8 cellular contexts compared by ENCODE assay signal in the genomic region with DNA sequence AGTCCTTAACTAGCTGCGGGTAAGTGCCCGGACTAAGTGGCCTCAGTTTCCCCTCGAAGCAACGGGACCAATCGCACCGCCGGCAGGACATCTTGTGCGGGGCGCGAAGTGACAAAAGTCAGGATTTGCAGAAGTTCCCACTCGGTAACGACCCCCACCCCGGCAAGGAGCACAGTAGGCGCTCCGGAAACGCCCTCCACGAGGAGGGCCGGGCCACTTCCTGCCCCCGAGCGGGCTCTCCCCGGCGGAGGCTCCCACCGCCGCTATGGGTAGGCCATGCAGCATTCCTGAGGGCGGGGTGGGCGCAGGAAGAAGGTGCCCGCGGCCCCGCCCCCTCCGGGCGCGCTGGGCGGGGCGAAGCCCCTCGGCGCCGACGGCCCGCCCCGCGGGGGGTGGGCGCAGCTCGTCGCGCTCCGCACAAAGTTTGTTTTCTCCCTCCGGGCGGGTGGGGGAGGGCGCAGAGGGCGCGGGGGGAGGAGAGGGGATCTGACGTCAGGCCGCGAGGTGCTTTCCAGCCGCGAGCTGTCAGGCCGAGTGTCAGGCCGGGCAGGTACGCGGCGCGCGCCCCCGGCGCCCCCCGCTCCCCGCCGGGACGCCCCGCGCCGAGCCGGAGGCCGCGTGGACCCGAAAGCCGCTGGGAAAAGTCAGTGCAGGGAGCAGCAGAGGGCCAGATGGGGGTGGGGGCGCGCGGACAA. TPM values are rescaled to one million over a fixed set of nuclear protein-coding genes. Genes with fewer than 3 reads are reported as not detected.
A peak's percentile ranks its signal among the peaks of the same experiment; 100 is the strongest.
DNase-seq lines count a peak whose midpoint lies in the region; ATAC-seq and TF ChIP-seq lines count a peak whose summit lies in the region.

Gene TGIF2 (plus strand): TSS at position 495 of the 695 bp plus-strand sequence. CDS start 5,178 bp downstream, outside the sequence.

- no peak for TF ChIP-seq CTCF in osteocyte (IDR thresholded peaks at IDR 0.05)
- no peak for TF ChIP-seq CTCF in thyroid gland (IDR thresholded peaks at IDR 0.05)

- peaks cover 5% of the 10 kb centered on the region for H3K27me3 Mint-ChIP-seq in activated naive CD4-positive, alpha-beta T cell treated with anti-CD3 and anti-CD28 coated beads, Interleukin-2, amount 10 ng/mL, durations not matched to agents 7 days and 5 days
- H3K27me3 Mint-ChIP-seq in osteocyte (ENCODE audit: unreplicated experiment) = no peaks in the 10 kb centered on the region

- H3K9me3 ChIP-seq in thyroid gland = no peaks in the 10 kb centered on the region

- WGBS in thyroid gland, 2 donors = 0 to 10% methylated on average over 12 of the region's 80 CpGs

- peak within 1 kb of the TSS; percentile 68 to 83 (median 71) for H3K4me3 ChIP-seq in thyroid gland (replicated peaks in 1 of 3)

- CTCF ChIA-PET in activated naive CD4-positive, alpha-beta T cell treated with anti-CD3 and anti-CD28 coated beads, Interleukin-2, amount 10 ng/mL, durations not matched to agents 7 days and 5 days (lab: Charles Lee) = interaction anchor here (0.7 to 1.4 kb wide), 2 partner anchors 11 to 19 kb away, joined by 3 to 4 read pairs; no protein-coding TSS in a partner anchor

- DNase-seq in DMS 273 treated with DMSO at 0.1 percent for 48 hours (lab: John Stamatoyannopoulos, UW) (peak; percentile 42), HuH-7.5 (ENCODE audit: low spot score) (peak; percentile 97), germinal center (ENCODE audit: low spot score) (peak; percentile 99), osteocyte (ENCODE audit: extremely low spot score, unreplicated experiment) (peak; percentile 96), thyroid gland (peak; percentile 92)
- peak; percentile 89 for DNase-seq in activated naive CD4-positive, alpha-beta T cell treated with anti-CD3 and anti-CD28 coated beads, Interleukin-2, amount 10 ng/mL, durations not matched to agents 7 days and 5 days

- H3K27ac Mint-ChIP-seq in activated naive CD4-positive, alpha-beta T cell treated with anti-CD3 and anti-CD28 coated beads, Interleukin-2, amount 10 ng/mL, durations not matched to agents 7 days and 5 days = peak within 1 kb of the TSS; percentile 98
- H3K27ac Mint-ChIP-seq in osteocyte (ENCODE audit: unreplicated experiment) = peak within 1 kb of the TSS; percentile 91

- H3K27ac ChIP-seq in thyroid gland = peak within 1 kb of the TSS; percentile 73 to 98 (median 95)

- ATAC-seq in GM21423 (IDR thresholded peaks at IDR 0.05; ENCODE audit: unreplicated experiment) (peak; percentile 61), SK-N-SH treated with all-trans-retinoic acid at 6 μM for 48 hours (peak; percentile 40)

- no peaks in the 10 kb centered on the region for H3K36me3 ChIP-seq in thyroid gland

- intact Hi-C loops in thyroid gland (cut with DNase I) = no loop called here

- H3K36me3 Mint-ChIP-seq in activated naive CD4-positive, alpha-beta T cell treated with anti-CD3 and anti-CD28 coated beads, Interleukin-2, amount 10 ng/mL, durations not matched to agents 7 days and 5 days = peaks cover 16% of the 10 kb centered on the region
- H3K36me3 Mint-ChIP-seq in osteocyte (ENCODE audit: unreplicated experiment) = no peaks in the 10 kb centered on the region

- peak; percentile 72 to 89 for TF ChIP-seq POLR2A in thyroid gland (IDR thresholded peaks at IDR 0.05)

- H3K4me1 Mint-ChIP-seq in activated naive CD4-positive, alpha-beta T cell treated with anti-CD3 and anti-CD28 coated beads, Interleukin-2, amount 10 ng/mL, durations not matched to agents 7 days and 5 days = peaks cover 37% of the 10 kb centered on the region
- H3K4me1 Mint-ChIP-seq in osteocyte (ENCODE audit: unreplicated experiment) = peaks cover 43% of the 10 kb centered on the region

- H3K4me1 ChIP-seq in thyroid gland = peaks cover 31 to 34% of the 10 kb centered on the region in 2 donors

- H3K4me3 Mint-ChIP-seq in activated naive CD4-positive, alpha-beta T cell treated with anti-CD3 and anti-CD28 coated beads, Interleukin-2, amount 10 ng/mL, durations not matched to agents 7 days and 5 days = peak within 1 kb of the TSS; percentile 87
- peak within 1 kb of the TSS; percentile 89 for H3K4me3 Mint-ChIP-seq in osteocyte (ENCODE audit: unreplicated experiment)

- no peaks in the 10 kb centered on the region for H3K9me3 Mint-ChIP-seq in activated naive CD4-positive, alpha-beta T cell treated with anti-CD3 and anti-CD28 coated beads, Interleukin-2, amount 10 ng/mL, durations not matched to agents 7 days and 5 days
- no peaks in the 10 kb centered on the region for H3K9me3 Mint-ChIP-seq in osteocyte (ENCODE audit: unreplicated experiment)

- no peaks in the 10 kb centered on the region for H3K27me3 ChIP-seq in thyroid gland

TF ChIP-seq in SK-N-SH treated with all-trans-retinoic acid at 6 μM for 48 hours, 23 proteins besides CTCF, POLR2A, EP300 and RAD21:
- TF ChIP-seq SNAI2 (CRISPR knock-in tag; IDR thresholded peaks at IDR 0.05) (peak; percentile 76; the same call in 1 of the 2 replicates), ZFP3 (CRISPR knock-in tag; IDR thresholded peaks at IDR 0.05) (peak; percentile 73; the same call in 1 of the 2 replicates), ARNTL (CRISPR knock-in tag; IDR thresholded peaks at IDR 0.05; ENCODE audit: borderline replicate concordance, low read depth) (no peak), CSDC2 (CRISPR knock-in tag; IDR thresholded peaks at IDR 0.05) (peak; percentile 83)
- TF ChIP-seq, protein P1, sequence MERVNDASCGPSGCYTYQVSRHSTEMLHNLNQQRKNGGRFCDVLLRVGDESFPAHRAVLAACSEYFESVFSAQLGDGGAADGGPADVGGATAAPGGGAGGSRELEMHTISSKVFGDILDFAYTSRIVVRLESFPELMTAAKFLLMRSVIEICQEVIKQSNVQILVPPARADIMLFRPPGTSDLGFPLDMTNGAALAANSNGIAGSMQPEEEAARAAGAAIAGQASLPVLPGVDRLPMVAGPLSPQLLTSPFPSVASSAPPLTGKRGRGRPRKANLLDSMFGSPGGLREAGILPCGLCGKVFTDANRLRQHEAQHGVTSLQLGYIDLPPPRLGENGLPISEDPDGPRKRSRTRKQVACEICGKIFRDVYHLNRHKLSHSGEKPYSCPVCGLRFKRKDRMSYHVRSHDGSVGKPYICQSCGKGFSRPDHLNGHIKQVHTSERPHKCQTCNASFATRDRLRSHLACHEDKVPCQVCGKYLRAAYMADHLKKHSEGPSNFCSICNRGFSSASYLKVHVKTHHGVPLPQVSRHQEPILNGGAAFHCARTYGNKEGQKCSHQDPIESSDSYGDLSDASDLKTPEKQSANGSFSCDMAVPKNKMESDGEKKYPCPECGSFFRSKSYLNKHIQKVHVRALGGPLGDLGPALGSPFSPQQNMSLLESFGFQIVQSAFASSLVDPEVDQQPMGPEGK (CRISPR knock-in tag; IDR thresholded peaks at IDR 0.05; ENCODE audit: borderline replicate concordance) = peak; percentile 25; the same call in 1 of the 2 replicates
- TF ChIP-seq, protein P2, sequence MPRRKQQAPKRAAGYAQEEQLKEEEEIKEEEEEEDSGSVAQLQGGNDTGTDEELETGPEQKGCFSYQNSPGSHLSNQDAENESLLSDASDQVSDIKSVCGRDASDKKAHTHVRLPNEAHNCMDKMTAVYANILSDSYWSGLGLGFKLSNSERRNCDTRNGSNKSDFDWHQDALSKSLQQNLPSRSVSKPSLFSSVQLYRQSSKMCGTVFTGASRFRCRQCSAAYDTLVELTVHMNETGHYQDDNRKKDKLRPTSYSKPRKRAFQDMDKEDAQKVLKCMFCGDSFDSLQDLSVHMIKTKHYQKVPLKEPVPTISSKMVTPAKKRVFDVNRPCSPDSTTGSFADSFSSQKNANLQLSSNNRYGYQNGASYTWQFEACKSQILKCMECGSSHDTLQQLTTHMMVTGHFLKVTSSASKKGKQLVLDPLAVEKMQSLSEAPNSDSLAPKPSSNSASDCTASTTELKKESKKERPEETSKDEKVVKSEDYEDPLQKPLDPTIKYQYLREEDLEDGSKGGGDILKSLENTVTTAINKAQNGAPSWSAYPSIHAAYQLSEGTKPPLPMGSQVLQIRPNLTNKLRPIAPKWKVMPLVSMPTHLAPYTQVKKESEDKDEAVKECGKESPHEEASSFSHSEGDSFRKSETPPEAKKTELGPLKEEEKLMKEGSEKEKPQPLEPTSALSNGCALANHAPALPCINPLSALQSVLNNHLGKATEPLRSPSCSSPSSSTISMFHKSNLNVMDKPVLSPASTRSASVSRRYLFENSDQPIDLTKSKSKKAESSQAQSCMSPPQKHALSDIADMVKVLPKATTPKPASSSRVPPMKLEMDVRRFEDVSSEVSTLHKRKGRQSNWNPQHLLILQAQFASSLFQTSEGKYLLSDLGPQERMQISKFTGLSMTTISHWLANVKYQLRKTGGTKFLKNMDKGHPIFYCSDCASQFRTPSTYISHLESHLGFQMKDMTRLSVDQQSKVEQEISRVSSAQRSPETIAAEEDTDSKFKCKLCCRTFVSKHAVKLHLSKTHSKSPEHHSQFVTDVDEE (CRISPR knock-in tag; IDR thresholded peaks at IDR 0.05) = peak; percentile 61; the same call in 1 of the 2 replicates
- TF ChIP-seq, protein P3, sequence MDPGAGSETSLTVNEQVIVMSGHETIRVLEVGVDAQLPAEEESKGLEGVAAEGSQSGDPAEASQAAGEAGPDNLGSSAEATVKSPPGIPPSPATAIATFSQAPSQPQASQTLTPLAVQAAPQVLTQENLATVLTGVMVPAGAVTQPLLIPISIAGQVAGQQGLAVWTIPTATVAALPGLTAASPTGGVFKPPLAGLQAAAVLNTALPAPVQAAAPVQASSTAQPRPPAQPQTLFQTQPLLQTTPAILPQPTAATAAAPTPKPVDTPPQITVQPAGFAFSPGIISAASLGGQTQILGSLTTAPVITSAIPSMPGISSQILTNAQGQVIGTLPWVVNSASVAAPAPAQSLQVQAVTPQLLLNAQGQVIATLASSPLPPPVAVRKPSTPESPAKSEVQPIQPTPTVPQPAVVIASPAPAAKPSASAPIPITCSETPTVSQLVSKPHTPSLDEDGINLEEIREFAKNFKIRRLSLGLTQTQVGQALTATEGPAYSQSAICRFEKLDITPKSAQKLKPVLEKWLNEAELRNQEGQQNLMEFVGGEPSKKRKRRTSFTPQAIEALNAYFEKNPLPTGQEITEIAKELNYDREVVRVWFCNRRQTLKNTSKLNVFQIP (CRISPR knock-in tag; IDR thresholded peaks at IDR 0.05; ENCODE audit: borderline replicate concordance, low read depth) = no peak

RNA-seq across cellular contexts. Expression of gene TGIF2, which starts in this region (rescaled TPM):
- total RNA-seq in osteocyte (29.2 and 35.0 TPM in 2 replicates), thyroid gland (10 to 100 TPM; 14.2 to 28.8 (median 18.9) TPM)

Comparison
In these comparisons a context has a peak if more than half of its experiments do, and no peak if none do; other contexts are left out.
1. Peak in every context shown above with its lines: DNase-seq, ATAC-seq, H3K4me3 ChIP-seq and H3K27ac ChIP-seq.
2. DNase-seq: peak in every context shown above with its lines; median percentile 99 in germinal center; 97 in HuH-7.5; 96 in osteocyte; 92 in thyroid gland; 89 in activated naive CD4-positive, alpha-beta T cell treated with anti-CD3 and anti-CD28 coated beads, Interleukin-2, amount 10 ng/mL, durations not matched to agents 7 days and 5 days; 42 in DMS 273 treated with DMSO at 0.1 percent for 48 hours.